ENCODE assay signal across 17 cellular contexts in the genomic region with DNA sequence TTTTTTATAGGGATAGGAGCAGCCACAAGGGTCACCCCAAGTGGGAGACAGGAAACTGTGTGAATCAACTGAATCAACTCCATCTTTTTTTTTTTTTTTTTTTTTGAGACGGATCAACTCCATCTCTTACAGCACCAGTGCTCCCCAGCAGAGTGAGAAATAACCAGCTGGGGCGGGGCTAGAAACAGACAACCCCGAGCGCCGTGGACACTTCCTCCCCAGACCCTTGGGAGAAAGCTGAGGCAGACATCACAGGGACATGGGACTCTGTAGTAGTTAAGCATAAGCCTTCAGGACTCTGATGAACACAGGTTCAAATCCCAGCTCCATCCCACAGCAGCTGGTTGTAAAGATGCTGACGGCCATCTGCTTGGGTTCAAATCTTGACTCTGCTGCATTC.
DNase-seq lines count a peak whose midpoint lies in the region; ATAC-seq, FAIRE-seq and TF ChIP-seq lines count a peak whose summit lies in the region.
"Had no signal": no experiment of that assay in that cellular context is flagged by ENCODE, and none has a peak within 500 bp of the region (broad histone marks: within the 10 kb centered on the region; RNA-seq: fewer than 3 reads in every experiment).

No MANE protein-coding gene starts in this region.

- no peak overlapping the region for H3K4me3 ChIP-seq in heart right ventricle
- no peak overlapping the region for H3K4me3 ChIP-seq in right cardiac atrium (ENCODE audit: low read length)
- H3K4me3 ChIP-seq in prostate gland, result no peak overlapping the region
- H3K4me3 ChIP-seq in vagina, result no peak overlapping the region
- H3K4me3 ChIP-seq: HAP-1, suprapubic skin had no signal

- intact Hi-C loops in heart right ventricle (cut with DNase I) (loop anchor here in 3 of 10 donors (5.0 to 10.0 kb wide), 5 partner anchors 37 to 117 kb away; a partner anchor contains a TSS), Right ventricle myocardium superior (cut with DNase I) (no loop called here), right cardiac atrium (cut with DNase I) (loop anchor here in 2 of 4 donors (10.0 kb wide), 1 partner anchor 115 kb away; no protein-coding TSS in a partner anchor), prostate gland (cut with DNase I) (no loop called here), vagina (cut with DNase I) (no loop called here)

- H3K4me1 ChIP-seq in heart right ventricle, result peaks cover 13 to 38% (median 25%) of the 10 kb centered on the region in 9 donors
- peaks cover 15% of the 10 kb centered on the region for H3K4me1 ChIP-seq in right cardiac atrium (ENCODE audit: control insufficient read depth, insufficient read depth, low read length)
- peaks cover 16% of the 10 kb centered on the region for H3K4me1 ChIP-seq in prostate gland (replicated peaks)
- peaks cover 46% of the 10 kb centered on the region for H3K4me1 ChIP-seq in vagina
- H3K4me1 ChIP-seq: HAP-1 had no signal

- WGBS in heart right ventricle, 2 donors, result 60 to 68% methylated on average over 6 of the region's 6 CpGs
- 65% methylated on average over 6 of the region's 6 CpGs for WGBS in right cardiac atrium
- WGBS in prostate gland, result 82% methylated on average over 6 of the region's 6 CpGs

- ATAC-seq in heart right ventricle, result peak in 5 of 8 donors; percentile 10 to 60 (median 36)
- ATAC-seq in Right ventricle myocardium superior (ENCODE audit: poor library complexity), result no peak
- ATAC-seq in right cardiac atrium, result no peak
- ATAC-seq in left lobe of liver, result no peak
- ATAC-seq: natural killer cell treated with Interleukin-12 subunit alpha and Interleukin-12 subunit beta and Interleukin-15 and Interleukin-18, amount 100 ng/mL, for 72 hours had no signal

- no peak for TF ChIP-seq CTCF in heart right ventricle (IDR thresholded peaks at IDR 0.05)
- TF ChIP-seq CTCF in prostate gland (IDR thresholded peaks at IDR 0.05), result no peak
- TF ChIP-seq CTCF in vagina (IDR thresholded peaks at IDR 0.05), result no peak

- TF ChIP-seq POLR2A in prostate gland (IDR thresholded peaks at IDR 0.05), result no peak
- TF ChIP-seq POLR2A in vagina (IDR thresholded peaks at IDR 0.05), result no peak

- H3K36me3 ChIP-seq in heart right ventricle, result peaks cover 0 to 64% (median 22%) of the 10 kb centered on the region in 9 donors
- no peaks in the 10 kb centered on the region for H3K36me3 ChIP-seq in prostate gland
- peaks cover 0 to 29% of the 10 kb centered on the region in 2 donors for H3K36me3 ChIP-seq in vagina
- H3K36me3 ChIP-seq: HAP-1 had no signal

- H3K9me3 ChIP-seq in heart right ventricle (peaks cover 0 to 7% (median 0%) of the 10 kb centered on the region in 11 donors), right cardiac atrium (ENCODE audit: control insufficient read depth, low read length) (no peaks in the 10 kb centered on the region), prostate gland (no peaks in the 10 kb centered on the region), vagina (no peaks in the 10 kb centered on the region)
- H3K9me3 ChIP-seq: HAP-1, suprapubic skin had no signal

- H3K27me3 ChIP-seq in heart right ventricle (no peaks in the 10 kb centered on the region), right cardiac atrium (ENCODE audit: control insufficient read depth, insufficient read depth) (no peaks in the 10 kb centered on the region), prostate gland (replicated peaks; ENCODE audit: insufficient read depth) (no peaks in the 10 kb centered on the region), vagina (no peaks in the 10 kb centered on the region)
- H3K27me3 ChIP-seq: suprapubic skin had no signal

- FAIRE-seq in RCC 7860 (lab: Jason Lieb, UNC), result no peak
- FAIRE-seq: A204.1, HTR-8/SVneo had no signal

- peak in 1 of 2 donors; percentile 30 for DNase-seq in heart right ventricle
- no peak for DNase-seq in Right ventricle myocardium superior
- DNase-seq in right cardiac atrium, result no peak
- DNase-seq in prostate gland (ENCODE audit: low spot score), result no peak
- no peak for DNase-seq in vagina (ENCODE audit: extremely low spot score in 2 of 2)
- no peak for DNase-seq in RCC 7860 (ENCODE audit: low spot score)
- no peak for DNase-seq in activated CD4-positive, alpha-beta T cell treated with anti-CD3 and anti-CD28 coated beads, Interleukin-2, amount 50 U/mL, for 48 hours
- DNase-seq in left lobe of liver (ENCODE audit: low spot score), result no peak
- DNase-seq: activated CD4-positive, CD25-positive, alpha-beta regulatory T cell treated with anti-CD3 and anti-CD28 coated beads, Interleukin-2, amount 50 U/mL, for 72 hours; CD4-positive, CD25-positive, alpha-beta regulatory T cell; effector CD4-positive, alpha-beta T cell; NCI-H1694 treated with DMSO at 0.1 percent for 48 hours had no signal

- peak overlapping the region in 9 of 10 donors; percentile 40 to 82 (median 67) for H3K27ac ChIP-seq in heart right ventricle
- peak overlapping the region; percentile 62 for H3K27ac ChIP-seq in right cardiac atrium (ENCODE audit: low read length)
- H3K27ac ChIP-seq in prostate gland, result peak overlapping the region; percentile 72 to 79
- peak overlapping the region; percentile 80 for H3K27ac ChIP-seq in vagina

Comparison
In these comparisons a context has a peak if more than half of its experiments do, and no peak if none do; other contexts are left out.
1. ATAC-seq: peak in heart right ventricle (5 of 8); none in Right ventricle myocardium superior (single experiment), right cardiac atrium (0 of 2) and left lobe of liver (single experiment).
2. Peak in every context shown above with its lines, with median percentiles within 50 percentile points of each other: H3K27ac ChIP-seq.